Comparison of ENCODE assay signal across 18 cellular contexts in genomic region chr11:60889869-60890311, GRCh38. TPM values are rescaled to one million over a fixed set of nuclear protein-coding genes. Genes with fewer than 3 reads are reported as not detected.
DNase-seq lines count a peak whose midpoint lies in the region; ATAC-seq and TF ChIP-seq lines count a peak whose summit lies in the region.
"Had no signal": no experiment of that assay in that cellular context is flagged by ENCODE, and none has a peak within 500 bp of the region (broad histone marks: within the 10 kb centered on the region; RNA-seq: fewer than 3 reads in every experiment).

No MANE protein-coding gene starts in this region.

- ATAC-seq in mucosa of descending colon (peak; percentile 44), body of pancreas (no peak)
- ATAC-seq: foreskin keratinocyte, natural killer cell, PC-3 had no signal

- peak overlapping the region; percentile 19; the same call in 1 of the 2 replicates for H3K27ac ChIP-seq in RWPE1
- no peak overlapping the region for H3K27ac ChIP-seq in body of pancreas
- H3K27ac ChIP-seq: foreskin keratinocyte, lower lobe of right lung, suprapubic skin, WERI-Rb-1 had no signal

- H3K9me3 ChIP-seq in mucosa of descending colon (no peaks in the 10 kb centered on the region), body of pancreas (no peaks in the 10 kb centered on the region)
- H3K9me3 ChIP-seq: lower lobe of right lung, suprapubic skin had no signal

- no peak for TF ChIP-seq POLR2A in body of pancreas (IDR thresholded peaks at IDR 0.05)

- TF ChIP-seq CTCF in RWPE1 (conservative IDR thresholded peaks at IDR 0.05; ENCODE audit: low read depth) (no peak), mucosa of descending colon (IDR thresholded peaks at IDR 0.05) (no peak), body of pancreas (IDR thresholded peaks at IDR 0.05) (no peak)

- CTCF ChIA-PET in RWPE1 (lab: Yijun Ruan, JAX), result interaction anchor here (1.1 kb wide), 1 partner anchor 9 kb away, joined by 5 read pairs; no protein-coding TSS in a partner anchor

- H3K4me3 Mint-ChIP-seq in T-helper 2 cell treated with Interferon-gamma antibody and Interleukin-4, amounts not matched to agents 5 μg/mL and 100 μg/mL, for 36 hours, result no peak overlapping the region
- H3K4me3 Mint-ChIP-seq: CD4-positive, CD25-positive, alpha-beta regulatory T cell; HFFc6; IgD-negative memory B cell; natural killer cell had no signal

- DNase-seq in T-helper 2 cell treated with Interferon-gamma antibody and Interleukin-4, amounts not matched to agents 5 μg/mL and 100 μg/mL, for 36 hours (ENCODE audit: low spot score), result no peak
- no peak for DNase-seq in T-helper 2 cell
- no peak for DNase-seq in RWPE1 (ENCODE audit: low spot score)
- DNase-seq in mucosa of descending colon, result no peak
- no peak for DNase-seq in NCI-H69 (lab: John Stamatoyannopoulos, UW)
- no peak for DNase-seq in body of pancreas
- DNase-seq: caudate nucleus; CD4-positive, CD25-positive, alpha-beta regulatory T cell; foreskin keratinocyte; HFFc6; lower lobe of right lung; natural killer cell; NCI-H1048; NCI-H526 treated with DMSO at 0.1 percent for 48 hours; PC-3; WERI-Rb-1 had no signal

- no peaks in the 10 kb centered on the region for H3K36me3 ChIP-seq in mucosa of descending colon (ENCODE audit: low read depth)
- peaks cover 0 to 8% of the 10 kb centered on the region in 2 donors for H3K36me3 ChIP-seq in body of pancreas (replicated peaks in 1 of 2; ENCODE audit: insufficient read depth in 1 of 2, low read depth in 2 of 2)

- no peaks in the 10 kb centered on the region for H3K9me3 Mint-ChIP-seq in T-helper 2 cell treated with Interferon-gamma antibody and Interleukin-4, amounts not matched to agents 5 μg/mL and 100 μg/mL, for 36 hours
- H3K9me3 Mint-ChIP-seq: CD4-positive, CD25-positive, alpha-beta regulatory T cell; HFFc6; IgD-negative memory B cell; natural killer cell had no signal

- H3K27me3 Mint-ChIP-seq in T-helper 2 cell treated with Interferon-gamma antibody and Interleukin-4, amounts not matched to agents 5 μg/mL and 100 μg/mL, for 36 hours (ENCODE audit: low read depth), result no peaks in the 10 kb centered on the region
- H3K27me3 Mint-ChIP-seq: CD4-positive, CD25-positive, alpha-beta regulatory T cell; IgD-negative memory B cell had no signal

- POLR2A ChIA-PET in RWPE1 (lab: Yijun Ruan, JAX; ENCODE audit: low non-redundant PET), result no interaction called here

- no peaks in the 10 kb centered on the region for H3K27me3 ChIP-seq in body of pancreas
- H3K27me3 ChIP-seq: foreskin keratinocyte, suprapubic skin had no signal

- H3K27ac Mint-ChIP-seq in T-helper 2 cell treated with Interferon-gamma antibody and Interleukin-4, amounts not matched to agents 5 μg/mL and 100 μg/mL, for 36 hours, result peak overlapping the region; percentile 75
- H3K27ac Mint-ChIP-seq: HFFc6 had no signal

- intact Hi-C loops in mucosa of descending colon (cut with DNase I, micrococcal nuclease) (loop anchor here in 1 of 2 donors (5.0 kb wide), 1 partner anchor 58 kb away; no protein-coding TSS in a partner anchor), body of pancreas (cut with DNase I) (no loop called here)

- H3K4me1 Mint-ChIP-seq in T-helper 2 cell treated with Interferon-gamma antibody and Interleukin-4, amounts not matched to agents 5 μg/mL and 100 μg/mL, for 36 hours (ENCODE audit: low read depth), result peaks cover 14% of the 10 kb centered on the region

- H3K4me1 ChIP-seq in mucosa of descending colon (ENCODE audit: low read depth) (no peaks in the 10 kb centered on the region), body of pancreas (no peaks in the 10 kb centered on the region)
- H3K4me1 ChIP-seq: foreskin keratinocyte, lower lobe of right lung had no signal

- H3K4me3 ChIP-seq in mucosa of descending colon (no peak overlapping the region), body of pancreas (no peak overlapping the region)
- H3K4me3 ChIP-seq: lower lobe of right lung, suprapubic skin had no signal

- WGBS in body of pancreas, 2 donors, result 29 to 55% methylated on average over 6 of the region's 6 CpGs

- H3K36me3 Mint-ChIP-seq in T-helper 2 cell treated with Interferon-gamma antibody and Interleukin-4, amounts not matched to agents 5 μg/mL and 100 μg/mL, for 36 hours (ENCODE audit: low read depth), result peaks cover 56% of the 10 kb centered on the region

RNA-seq across cellular contexts. Expression of gene PRPF19, which starts 16.5 kb away (rescaled TPM):
- total RNA-seq in mucosa of descending colon (10 to 100 TPM; 61.1 to 74.1 (median 64.6) TPM), body of pancreas (10 to 100 TPM; 22.1 to 27.0 TPM)

RNA-seq across cellular contexts. Expression of gene ZP1, which starts 22.5 kb away (rescaled TPM):
- under 1 TPM in 2 of 3 donors, not detected in 1; 0.23 to 0.41 TPM for total RNA-seq in mucosa of descending colon
- total RNA-seq in body of pancreas, result not detected
- total RNA-seq: CD4-positive, CD25-positive, alpha-beta regulatory T cell; foreskin keratinocyte; lower lobe of right lung; PC-3 had no signal

RNA-seq across cellular contexts. Expression of gene TMEM109, which starts 24.1 kb away (rescaled TPM):
- total RNA-seq in mucosa of descending colon, result 10 to 100 TPM; 35.8 to 95.2 (median 46.6) TPM
- total RNA-seq in body of pancreas, result 10 to 100 TPM; 59.9 to 62.6 TPM

RNA-seq across cellular contexts. Expression of gene PTGDR2, which starts 34.1 kb away (rescaled TPM):
- 1 to 10 TPM; 1.8 to 3.4 (median 2.6) TPM for total RNA-seq in mucosa of descending colon
- 1 to 10 TPM in 1 of 2 donors, under 1 TPM in 1; 0.52 to 1.3 TPM for total RNA-seq in body of pancreas
- total RNA-seq: foreskin keratinocyte, HFFc6, PC-3 had no signal

RNA-seq across cellular contexts. Expression of gene TMEM132A, which starts 34.4 kb away (rescaled TPM):
- total RNA-seq in mucosa of descending colon, result 10 to 100 TPM in 1 of 3 donors, 1 to 10 TPM in 2; 3.9 to 11.8 (median 8.5) TPM
- 10 to 100 TPM in 1 of 2 donors, 1 to 10 TPM in 1; 9.3 to 12.2 TPM for total RNA-seq in body of pancreas
- total RNA-seq: CD4-positive, CD25-positive, alpha-beta regulatory T cell; natural killer cell had no signal
